ENCODE assay signal across 8 cellular contexts in genomic region chr3:77038468-77038927, GRCh38. TPM values are rescaled to one million over a fixed set of nuclear protein-coding genes. Genes with fewer than 3 reads are reported as not detected.
A peak's percentile ranks its signal among the peaks of the same experiment; 100 is the strongest.
DNase-seq lines count a peak whose midpoint lies in the region; ATAC-seq, FAIRE-seq and TF ChIP-seq lines count a peak whose summit lies in the region.

No MANE protein-coding gene starts in this region.

- CTCF ChIA-PET in CD8-positive, alpha-beta T cell (lab: Charles Lee), result no interaction called here

- peak overlapping the region; percentile 64 for H3K4me3 ChIP-seq in astrocyte (ENCODE audit: insufficient read depth, low read depth, low read length)
- peak overlapping the region; percentile 60 for H3K4me3 ChIP-seq in right cardiac atrium (ENCODE audit: low read length)
- no peak overlapping the region for H3K4me3 ChIP-seq in CD8-positive, alpha-beta T cell (ENCODE audit: low read depth, low read length)

- H3K9me3 Mint-ChIP-seq in astrocyte (ENCODE audit: unreplicated experiment), result no peaks in the 10 kb centered on the region
- H3K9me3 Mint-ChIP-seq in CD8-positive, alpha-beta T cell, result peaks cover 2% of the 10 kb centered on the region

- H3K4me1 ChIP-seq in astrocyte (ENCODE audit: insufficient read depth, low read length) (peaks cover 8% of the 10 kb centered on the region), right cardiac atrium (ENCODE audit: control insufficient read depth, insufficient read depth, low read length) (no peaks in the 10 kb centered on the region)
- H3K4me1 ChIP-seq in CD8-positive, alpha-beta T cell (ENCODE audit: insufficient read depth, low read length), result no peaks in the 10 kb centered on the region

- H4K20me1 ChIP-seq in astrocyte (ENCODE audit: insufficient read depth, low read length), result no peaks in the 10 kb centered on the region

- no peak overlapping the region for H3K27ac Mint-ChIP-seq in astrocyte (ENCODE audit: unreplicated experiment)
- no peak overlapping the region for H3K27ac Mint-ChIP-seq in CD8-positive, alpha-beta T cell

- H3K27ac ChIP-seq in astrocyte (ENCODE audit: low read depth, low read length), result no peak overlapping the region
- no peak overlapping the region for H3K27ac ChIP-seq in right cardiac atrium (ENCODE audit: low read length)
- no peak overlapping the region for H3K27ac ChIP-seq in CD8-positive, alpha-beta T cell (ENCODE audit: low read depth, low read length)

- DNase-seq in EH (ENCODE audit: low read depth) (peak; percentile 81), NCI-H510A (lab: John Stamatoyannopoulos, UW) (peak; percentile 66), astrocyte (ENCODE audit: low read depth) (peak; percentile 70), right cardiac atrium (peak; percentile 59 to 79 (median 64)), putamen (ENCODE audit: low spot score) (peak; percentile 85)
- DNase-seq in CD8-positive, alpha-beta T cell, result no peak
- DNase-seq in activated CD4-positive, alpha-beta T cell treated with anti-CD3 and anti-CD28 coated beads for 4 hours, result no peak

- no peaks in the 10 kb centered on the region for H3K79me2 ChIP-seq in astrocyte (ENCODE audit: insufficient read depth, low read length)

- no peaks in the 10 kb centered on the region for H3K36me3 Mint-ChIP-seq in astrocyte (ENCODE audit: low read depth, unreplicated experiment)
- H3K36me3 Mint-ChIP-seq in CD8-positive, alpha-beta T cell, result no peaks in the 10 kb centered on the region

- peak; percentile 44 for ATAC-seq in HG03520 (IDR thresholded peaks at IDR 0.05; ENCODE audit: unreplicated experiment)
- ATAC-seq in right cardiac atrium, result peak; percentile 96 to 97
- ATAC-seq in CD8-positive, alpha-beta T cell, result no peak

- H3K36me3 ChIP-seq in astrocyte (ENCODE audit: insufficient read depth, low read length), result no peaks in the 10 kb centered on the region
- no peaks in the 10 kb centered on the region for H3K36me3 ChIP-seq in CD8-positive, alpha-beta T cell (ENCODE audit: insufficient read depth, low read length)

- H3K4me3 Mint-ChIP-seq in astrocyte (ENCODE audit: unreplicated experiment), result peak overlapping the region; percentile 87
- no peak overlapping the region for H3K4me3 Mint-ChIP-seq in CD8-positive, alpha-beta T cell

- no peaks in the 10 kb centered on the region for H3K9me3 ChIP-seq in astrocyte (ENCODE audit: insufficient read depth, low read depth, low read length)
- no peaks in the 10 kb centered on the region for H3K9me3 ChIP-seq in right cardiac atrium (ENCODE audit: control insufficient read depth, low read length)
- no peaks in the 10 kb centered on the region for H3K9me3 ChIP-seq in CD8-positive, alpha-beta T cell (ENCODE audit: low read length)

- FAIRE-seq in astrocyte (lab: Jason Lieb, UNC), result peak; percentile 50

- intact Hi-C loops in right cardiac atrium (cut with DNase I), result loop anchor here in 3 of 4 donors (2.0 to 5.0 kb wide), 2 partner anchors 214 to 216 kb away; no protein-coding TSS in a partner anchor
- intact Hi-C loops in CD8-positive, alpha-beta T cell (cut with DNase I, micrococcal nuclease), result no loop called here

- H3K4me2 ChIP-seq in astrocyte (ENCODE audit: low read length), result peak overlapping the region; percentile 94

- H2AFZ ChIP-seq in astrocyte (ENCODE audit: low read depth, low read length), result peak overlapping the region; percentile 88

- peaks cover 21% of the 10 kb centered on the region for H3K27me3 ChIP-seq in astrocyte (ENCODE audit: insufficient read depth, low read length)
- peaks cover 3% of the 10 kb centered on the region for H3K27me3 ChIP-seq in right cardiac atrium (ENCODE audit: control insufficient read depth, insufficient read depth)
- no peaks in the 10 kb centered on the region for H3K27me3 ChIP-seq in CD8-positive, alpha-beta T cell (ENCODE audit: insufficient read depth, low read length)

- peak overlapping the region; percentile 69 for H3K9ac ChIP-seq in astrocyte (ENCODE audit: low read length)

- POLR2A ChIA-PET in CD8-positive, alpha-beta T cell (lab: Charles Lee), result no interaction called here

- H3K4me1 Mint-ChIP-seq in astrocyte (ENCODE audit: low read depth, unreplicated experiment), result peaks cover 4% of the 10 kb centered on the region
- no peaks in the 10 kb centered on the region for H3K4me1 Mint-ChIP-seq in CD8-positive, alpha-beta T cell (ENCODE audit: low read depth)

- peak; percentile 74 for TF ChIP-seq CTCF in astrocyte (IDR thresholded peaks at IDR 0.05; ENCODE audit: insufficient read depth, low read depth, low read length)
- TF ChIP-seq CTCF in CD8-positive, alpha-beta T cell (IDR thresholded peaks at IDR 0.05), result no peak

- peaks cover 10% of the 10 kb centered on the region for H3K27me3 Mint-ChIP-seq in astrocyte (ENCODE audit: low read depth, unreplicated experiment)
- peaks cover 24% of the 10 kb centered on the region for H3K27me3 Mint-ChIP-seq in CD8-positive, alpha-beta T cell (ENCODE audit: low read depth)

- WGBS in right cardiac atrium, result under 1% methylated on average over 21 of the region's 21 CpGs

RNA-seq across cellular contexts. Expression of gene ROBO2, which starts 1.4 kb away (rescaled TPM):
- total RNA-seq in astrocyte (1.4 and 1.5 TPM in 2 replicates), right cardiac atrium (1 to 10 TPM in 1 of 4 donors, under 1 TPM in 2, not detected in 1; 0.29 to 2.1 (median 0.48) TPM)
- 0.05 TPM for polyA plus RNA-seq in right cardiac atrium
- not detected for total RNA-seq in CD8-positive, alpha-beta T cell

Comparison
In these comparisons a context has a peak if more than half of its experiments do, and no peak if none do; other contexts are left out.
1. DNase-seq: peak in EH (single experiment), NCI-H510A (single experiment), astrocyte (single experiment), right cardiac atrium (3 of 3) and putamen (single experiment); none in CD8-positive, alpha-beta T cell (0 of 7) and activated CD4-positive, alpha-beta T cell treated with anti-CD3 and anti-CD28 coated beads for 4 hours (0 of 2).
2. intact Hi-C loops: an anchor here in right cardiac atrium (2.0 to 5.0 kb wide); none called in CD8-positive, alpha-beta T cell.